25 cellular contexts compared by ENCODE assay signal in the genomic region with DNA sequence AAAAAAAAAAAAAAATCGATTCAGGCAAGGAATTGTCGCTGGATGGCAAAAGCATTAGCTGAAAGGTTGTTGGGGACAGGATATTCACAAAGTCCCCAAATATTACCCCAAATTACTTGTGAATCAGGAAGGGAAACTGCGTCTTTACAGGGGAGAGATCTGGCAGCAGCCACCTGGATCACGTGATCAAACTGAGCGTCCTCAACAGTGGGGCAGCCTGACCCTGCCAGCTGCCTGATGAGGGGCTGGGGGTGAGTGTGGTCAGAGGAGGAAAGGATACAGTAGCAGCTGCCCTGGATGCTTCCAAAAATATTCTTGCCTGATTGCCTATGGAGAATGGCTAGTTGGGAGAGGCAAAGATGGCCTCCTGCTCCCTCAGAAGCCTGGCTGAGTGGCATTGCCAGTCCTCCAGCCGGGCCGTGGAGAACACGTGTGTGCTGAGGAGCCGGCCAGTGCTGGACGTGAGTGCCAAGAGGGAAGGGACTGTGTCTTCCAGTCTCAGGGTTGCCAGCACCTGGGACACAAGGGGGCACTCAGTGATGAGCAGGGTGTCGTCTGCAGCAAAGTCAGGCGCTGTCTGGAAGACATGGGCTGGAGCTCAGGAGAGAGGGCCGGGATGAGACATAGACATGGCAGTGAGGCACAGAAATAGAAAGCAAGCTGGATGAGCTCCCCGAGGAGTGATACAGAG. TPM values are rescaled to one million over a fixed set of nuclear protein-coding genes. Genes with fewer than 3 reads are reported as not detected.
DNase-seq lines count a peak whose midpoint lies in the region; ATAC-seq, FAIRE-seq and TF ChIP-seq lines count a peak whose summit lies in the region.
"Had no signal": no experiment of that assay in that cellular context is flagged by ENCODE, and none has a peak within 500 bp of the region (broad histone marks: within the 10 kb centered on the region; RNA-seq: fewer than 3 reads in every experiment).

No MANE protein-coding gene starts in this region.

- H3K4me3 Mint-ChIP-seq in activated CD8-positive, alpha-beta memory T cell treated with anti-CD3 and anti-CD28 coated beads, Interleukin-2, amount 10 ng/mL, durations not matched to agents 7 days and 5 days: peak overlapping the region; percentile 9
- no peak overlapping the region for H3K4me3 Mint-ChIP-seq in stimulated activated memory B cell treated with anti-CD40 and anti-IgM and Interleukin-4, amounts not matched to agents 10 μg/mL and 1 μg/mL and 100 μg/mL, for 72 hours
- H3K4me3 Mint-ChIP-seq: activated B cell treated with CpG ODN at 0.5 μM for 24 hours; activated CD8-positive, alpha-beta T cell treated with anti-CD3 and anti-CD28 coated beads for 36 hours; neural progenitor cell had no signal

- POLR2A ChIA-PET in HepG2 (lab: Yijun Ruan, JAX): interaction anchor here (2.3 kb wide), 1 partner anchor 8 kb away, joined by 11 read pairs; the partner anchor contains the start of gene SLC10A3

- peaks cover 2% of the 10 kb centered on the region for H3K36me3 Mint-ChIP-seq in activated CD8-positive, alpha-beta memory T cell treated with anti-CD3 and anti-CD28 coated beads, Interleukin-2, amount 10 ng/mL, durations not matched to agents 7 days and 5 days
- no peaks in the 10 kb centered on the region for H3K36me3 Mint-ChIP-seq in stimulated activated memory B cell treated with anti-CD40 and anti-IgM and Interleukin-4, amounts not matched to agents 10 μg/mL and 1 μg/mL and 100 μg/mL, for 72 hours
- H3K36me3 Mint-ChIP-seq: neural progenitor cell had no signal

- in situ Hi-C loops in HepG2 (cut with HindIII; ENCODE audit: extremely low pct_ligation_motif_present, low pct_unique_long_range_greater_than_20kb): loop anchor here (5.0 kb wide), 1 partner anchor 35 kb away; the partner anchor contains the start of gene FAM3A

- H3K9ac ChIP-seq in OCI-LY3 (ENCODE audit: low read length) (peak overlapping the region; percentile 47; the same call in 1 of the 2 replicates), HepG2 (ENCODE audit: insufficient read depth, low read depth, low read length) (no peak overlapping the region)
- H3K9ac ChIP-seq: neural progenitor cell had no signal

- WGBS in HepG2 (ENCODE audit: low lambda C conversion rate): 45% methylated on average over 9 of the region's 14 CpGs

- TF ChIP-seq EP300 in HepG2 (IDR thresholded peaks at IDR 0.05; ENCODE audit: low read depth in 2 of 2, low read length in 2 of 2) (no peak), HepG2 (CRISPR knock-in tag; IDR thresholded peaks at IDR 0.05; ENCODE audit: borderline replicate concordance) (no peak)

- H3K27me3 ChIP-seq in OCI-LY3 (ENCODE audit: low read depth, low read length) (no peaks in the 10 kb centered on the region), HepG2 (ENCODE audit: control insufficient read depth in 1 of 2, insufficient read depth in 2 of 2, low read length in 2 of 2) (no peaks in the 10 kb centered on the region)
- H3K27me3 ChIP-seq: neural progenitor cell had no signal

- TF ChIP-seq POLR2A in HepG2 (IDR thresholded peaks at IDR 0.05; ENCODE audit: insufficient read depth in 1 of 2, low read depth in 2 of 2, low read length in 2 of 2): no peak

- H3K4me2 ChIP-seq in OCI-LY3 (ENCODE audit: low read length): peak overlapping the region; percentile 46
- peak overlapping the region; percentile 12; the same call in 1 of the 2 replicates for H3K4me2 ChIP-seq in HepG2 (ENCODE audit: low read depth, low read length)
- H3K4me2 ChIP-seq: neural progenitor cell had no signal

- H3K4me1 ChIP-seq in OCI-LY3 (ENCODE audit: low read length) (peaks cover 28% of the 10 kb centered on the region), HepG2 (ENCODE audit: insufficient read depth, low read length) (peaks cover 26% of the 10 kb centered on the region)
- H3K4me1 ChIP-seq: neural progenitor cell had no signal

- CTCF ChIA-PET in activated CD8-positive, alpha-beta memory T cell treated with anti-CD3 and anti-CD28 coated beads, Interleukin-2, amount 10 ng/mL, durations not matched to agents 7 days and 5 days (lab: Charles Lee): interaction anchor here (0.6 to 1.2 kb wide), 2 partner anchors 108 to 819 kb away, joined by 3 to 6 read pairs; no protein-coding TSS in a partner anchor
- CTCF ChIA-PET in HepG2 (lab: Yijun Ruan, JAX; ENCODE audit: low intra/inter-chr PET ratio, low total read pairs): no interaction called here

- H3K79me2 ChIP-seq in OCI-LY3 (ENCODE audit: low read length) (peaks cover 26% of the 10 kb centered on the region), HepG2 (ENCODE audit: insufficient read depth, low read length) (no peaks in the 10 kb centered on the region)

- H3K36me3 ChIP-seq in OCI-LY3 (replicated peaks; ENCODE audit: low read depth, low read length) (peaks cover 19% of the 10 kb centered on the region), HepG2 (replicated peaks in 1 of 2; ENCODE audit: control insufficient read depth in 1 of 2, insufficient read depth in 2 of 2, low read length in 2 of 2) (no peaks in the 10 kb centered on the region; a peak in 1 of 5 replicates)
- H3K36me3 ChIP-seq: neural progenitor cell had no signal

- H3K9me3 ChIP-seq in OCI-LY3 (ENCODE audit: insufficient read depth, low read length) (no peaks in the 10 kb centered on the region), HepG2 (ENCODE audit: low read length) (no peaks in the 10 kb centered on the region)

- H3K27me3 Mint-ChIP-seq in activated CD8-positive, alpha-beta memory T cell treated with anti-CD3 and anti-CD28 coated beads, Interleukin-2, amount 10 ng/mL, durations not matched to agents 7 days and 5 days: no peaks in the 10 kb centered on the region
- H3K27me3 Mint-ChIP-seq in stimulated activated memory B cell treated with anti-CD40 and anti-IgM and Interleukin-4, amounts not matched to agents 10 μg/mL and 1 μg/mL and 100 μg/mL, for 72 hours: no peaks in the 10 kb centered on the region
- H3K27me3 Mint-ChIP-seq: activated B cell treated with CpG ODN at 0.5 μM for 24 hours; activated CD8-positive, alpha-beta T cell treated with anti-CD3 and anti-CD28 coated beads for 36 hours had no signal

- no peak overlapping the region for H3K27ac Mint-ChIP-seq in activated CD8-positive, alpha-beta memory T cell treated with anti-CD3 and anti-CD28 coated beads, Interleukin-2, amount 10 ng/mL, durations not matched to agents 7 days and 5 days
- H3K27ac Mint-ChIP-seq in stimulated activated memory B cell treated with anti-CD40 and anti-IgM and Interleukin-4, amounts not matched to agents 10 μg/mL and 1 μg/mL and 100 μg/mL, for 72 hours: peak overlapping the region; percentile 46
- H3K27ac Mint-ChIP-seq: activated B cell treated with CpG ODN at 0.5 μM for 24 hours; activated CD8-positive, alpha-beta T cell treated with anti-CD3 and anti-CD28 coated beads for 36 hours had no signal

- no peak for DNase-seq in activated CD8-positive, alpha-beta memory T cell treated with anti-CD3 and anti-CD28 coated beads, Interleukin-2, amount 10 ng/mL, durations not matched to agents 7 days and 5 days
- DNase-seq in activated CD8-positive, alpha-beta memory T cell treated with anti-CD3 and anti-CD28 coated beads, Interleukin-2, amount 50 U/mL, for 48 hours: no peak
- no peak for DNase-seq in HepG2 (ENCODE audit: low spot score)
- no peak for DNase-seq in NCI-H2029 (lab: John Stamatoyannopoulos, UW)
- no peak for DNase-seq in CD1c-positive myeloid dendritic cell (ENCODE audit: extremely low spot score)
- DNase-seq in kidney glomerular epithelial cell (lab: John Stamatoyannopoulos, UW): no peak
- DNase-seq: activated B cell treated with CpG ODN at 0.5 μM for 24 hours; activated CD8-positive, alpha-beta T cell treated with anti-CD3 and anti-CD28 coated beads for 36 hours; activated naive CD4-positive, alpha-beta T cell treated with anti-CD3 and anti-CD28 coated beads, Interleukin-2, amount 50 U/mL, for 16 hours; activated T-cell treated with anti-CD3 and anti-CD28 coated beads, Interleukin-2, amount 50 U/mL, for 1 hour; AML-193; Calu3; cerebellar nuclear complex; effector CD8-positive, alpha-beta T cell; hypothalamus; stimulated activated CD4-positive, alpha-beta T cell treated with anti-CD3 and anti-CD28 coated beads, Interleukin-4, amount 100 ng/mL, for 24 hours; stimulated activated naive CD8-positive, alpha-beta T cell treated with anti-CD3 and anti-CD28 coated beads, Interleukin-15, Interleukin-2, amounts not matched to agents 100 U/mL and 50 U/mL, for 24 hours had no signal

- no peak for TF ChIP-seq CTCF in OCI-LY3 (IDR thresholded peaks at IDR 0.05; ENCODE audit: low read depth, low read length)
- TF ChIP-seq CTCF in HepG2 (CRISPR knock-in tag; IDR thresholded peaks at IDR 0.05): peak; percentile 19

- no peaks in the 10 kb centered on the region for H3K9me3 Mint-ChIP-seq in activated CD8-positive, alpha-beta memory T cell treated with anti-CD3 and anti-CD28 coated beads, Interleukin-2, amount 10 ng/mL, durations not matched to agents 7 days and 5 days (ENCODE audit: low read depth)
- no peaks in the 10 kb centered on the region for H3K9me3 Mint-ChIP-seq in stimulated activated memory B cell treated with anti-CD40 and anti-IgM and Interleukin-4, amounts not matched to agents 10 μg/mL and 1 μg/mL and 100 μg/mL, for 72 hours
- H3K9me3 Mint-ChIP-seq: activated B cell treated with CpG ODN at 0.5 μM for 24 hours; activated CD8-positive, alpha-beta T cell treated with anti-CD3 and anti-CD28 coated beads for 36 hours had no signal

- peaks cover 30% of the 10 kb centered on the region for H3K4me1 Mint-ChIP-seq in activated CD8-positive, alpha-beta memory T cell treated with anti-CD3 and anti-CD28 coated beads, Interleukin-2, amount 10 ng/mL, durations not matched to agents 7 days and 5 days
- H3K4me1 Mint-ChIP-seq in stimulated activated memory B cell treated with anti-CD40 and anti-IgM and Interleukin-4, amounts not matched to agents 10 μg/mL and 1 μg/mL and 100 μg/mL, for 72 hours: peaks cover 31% of the 10 kb centered on the region

- H3K4me3 ChIP-seq in OCI-LY3 (ENCODE audit: low read length) (peak overlapping the region; percentile 44), HepG2 (replicated peaks in 1 of 3; ENCODE audit: insufficient read depth in 1 of 3, low read depth in 2 of 3, low read length in 3 of 3) (no peak overlapping the region)
- H3K4me3 ChIP-seq: neural progenitor cell, SK-N-MC had no signal

- peak overlapping the region; percentile 71 for H3K27ac ChIP-seq in OCI-LY3 (ENCODE audit: low read length)
- no peak overlapping the region for H3K27ac ChIP-seq in HepG2 (ENCODE audit: extremely low read length, insufficient read depth, low read length)
- H3K27ac ChIP-seq: HL-60, neural progenitor cell, SK-N-MC had no signal

- no peaks in the 10 kb centered on the region for H4K20me1 ChIP-seq in OCI-LY3 (ENCODE audit: insufficient read depth, low read length)
- H4K20me1 ChIP-seq in HepG2 (ENCODE audit: insufficient read depth, low read length): no peaks in the 10 kb centered on the region

- FAIRE-seq in HepG2 (lab: Jason Lieb, UNC): no peak
- FAIRE-seq: frontal cortex, H1, islet of Langerhans had no signal

- intact Hi-C loops in HepG2 (cut with micrococcal nuclease; ENCODE audit: unreplicated experiment): no loop called here

- no peak for ATAC-seq in activated CD8-positive, alpha-beta memory T cell treated with anti-CD3 and anti-CD28 coated beads, Interleukin-2, amount 10 ng/mL, durations not matched to agents 7 days and 5 days
- no peak for ATAC-seq in HepG2
- no peak for ATAC-seq in stimulated activated memory B cell treated with anti-CD40 and anti-IgM and Interleukin-4, amounts not matched to agents 10 μg/mL and 1 μg/mL and 100 μg/mL, for 72 hours
- ATAC-seq: activated CD8-positive, alpha-beta T cell treated with anti-CD3 and anti-CD28 coated beads for 36 hours; stimulated activated naive CD8-positive, alpha-beta T cell treated with anti-CD3 and anti-CD28 coated beads, Interleukin-15, Interleukin-2, amounts not matched to agents 100 U/mL and 50 U/mL, for 24 hours had no signal

- H2AFZ ChIP-seq in OCI-LY3 (ENCODE audit: low read depth, low read length): peak overlapping the region; percentile 28
- no peak overlapping the region for H2AFZ ChIP-seq in HepG2 (ENCODE audit: low read length)
- H2AFZ ChIP-seq: neural progenitor cell had no signal

- TF ChIP-seq RAD21 in HepG2 (CRISPR knock-in tag; IDR thresholded peaks at IDR 0.05): no peak

- BruUV-seq in HepG2 (replicated peaks; lab: Mats Ljungman, UMichigan): no TSS peak

RNA-seq across cellular contexts. Expression of gene LAGE3, which starts 3.0 kb away (rescaled TPM):
- total RNA-seq in activated CD8-positive, alpha-beta memory T cell treated with anti-CD3 and anti-CD28 coated beads, Interleukin-2, amount 10 ng/mL, durations not matched to agents 7 days and 5 days: 10 to 100 TPM; 38.8 to 39.0 TPM
- total RNA-seq in HepG2 (2016; rRNA removed; fragmentation: Illumina TruSeq; extraction: Trizol): 12.7 and 13.0 TPM in 2 replicates
- 13.1 and 15.3 TPM in 2 replicates for total RNA-seq in HepG2 (2016; cell fraction: cytosol; rRNA removed; fragmentation: Illumina TruSeq; extraction: Trizol; ENCODE audit: low read depth)
- 11.6 and 13.1 TPM in 2 replicates for total RNA-seq in HepG2 (2016; cell fraction: insoluble cytoplasmic fraction; rRNA removed; fragmentation: Illumina TruSeq; extraction: Trizol)
- 15.6 and 16.5 TPM in 2 replicates for total RNA-seq in HepG2 (2016; cell fraction: membrane; rRNA removed; fragmentation: Illumina TruSeq; extraction: Trizol)
- 4.3 and 4.5 TPM in 2 replicates for total RNA-seq in HepG2 (2016; cell fraction: nucleus; rRNA removed; fragmentation: Illumina TruSeq; extraction: Trizol)
- 7.6 and 10.0 TPM in 2 replicates for polyA plus RNA-seq in HepG2 (2011; rRNA removed)
- 7.3 and 14.8 TPM in 2 replicates for polyA plus RNA-seq in HepG2 (2011; cell fraction: cytosol; rRNA removed)
- 4.4 and 4.8 TPM in 2 replicates for polyA plus RNA-seq in HepG2 (2011; cell fraction: nucleus; rRNA removed)
- 6.6 and 7.8 TPM in 2 replicates for polyA plus RNA-seq in HepG2 (2012)
- polyA plus RNA-seq in HepG2 (2016; cell fraction: cytosol; fragmentation: Illumina TruSeq; extraction: Trizol; ENCODE audit: low read depth): 14.7 and 17.5 TPM in 2 replicates
- polyA plus RNA-seq in HepG2 (2016; cell fraction: insoluble cytoplasmic fraction; fragmentation: Illumina TruSeq; extraction: Trizol; ENCODE audit: low read depth): 13.0 and 13.7 TPM in 2 replicates
- polyA plus RNA-seq in HepG2 (2016; cell fraction: membrane; fragmentation: Illumina TruSeq; extraction: Trizol; ENCODE audit: low read depth): 12.6 and 15.5 TPM in 2 replicates
- polyA plus RNA-seq in HepG2 (2016; cell fraction: nucleus; fragmentation: Illumina TruSeq; extraction: Trizol; ENCODE audit: insufficient read depth, low read depth): 5.3 and 9.9 TPM in 2 replicates
- polyA minus RNA-seq in HepG2 (2011; rRNA and poly(A)+ RNA removed; ENCODE audit: low replicate concordance): 5.9 and 21.7 TPM in 2 replicates
- 2.9 and 3.0 TPM in 2 replicates for polyA minus RNA-seq in HepG2 (2011; cell fraction: cytosol; rRNA and poly(A)+ RNA removed)
- polyA minus RNA-seq in HepG2 (2011; cell fraction: nucleus; rRNA and poly(A)+ RNA removed): 0.90 TPM in 1 of 2 replicates, not detected in the other

RNA-seq across cellular contexts. Expression of gene UBL4A, which starts 4.4 kb away (rescaled TPM):
- 10 to 100 TPM; 48.1 to 53.2 TPM for total RNA-seq in activated CD8-positive, alpha-beta memory T cell treated with anti-CD3 and anti-CD28 coated beads, Interleukin-2, amount 10 ng/mL, durations not matched to agents 7 days and 5 days
- 25.5 and 29.1 TPM in 2 replicates for total RNA-seq in HepG2 (2016; rRNA removed; fragmentation: Illumina TruSeq; extraction: Trizol)
- 11.4 and 12.2 TPM in 2 replicates for total RNA-seq in HepG2 (2016; cell fraction: cytosol; rRNA removed; fragmentation: Illumina TruSeq; extraction: Trizol; ENCODE audit: low read depth)
- total RNA-seq in HepG2 (2016; cell fraction: insoluble cytoplasmic fraction; rRNA removed; fragmentation: Illumina TruSeq; extraction: Trizol): 26.5 and 28.9 TPM in 2 replicates
- total RNA-seq in HepG2 (2016; cell fraction: membrane; rRNA removed; fragmentation: Illumina TruSeq; extraction: Trizol): 32.1 and 33.9 TPM in 2 replicates
- total RNA-seq in HepG2 (2016; cell fraction: nucleus; rRNA removed; fragmentation: Illumina TruSeq; extraction: Trizol): 10.4 and 12.9 TPM in 2 replicates
- 16.8 and 21.7 TPM in 2 replicates for polyA plus RNA-seq in HepG2 (2011; rRNA removed)
- polyA plus RNA-seq in HepG2 (2011; cell fraction: cytosol; rRNA removed): 20.9 and 32.4 TPM in 2 replicates
- polyA plus RNA-seq in HepG2 (2011; cell fraction: nucleus; rRNA removed): 11.5 and 13.8 TPM in 2 replicates
- 14.3 and 16.6 TPM in 2 replicates for polyA plus RNA-seq in HepG2 (2012)
- polyA plus RNA-seq in HepG2 (2016; cell fraction: cytosol; fragmentation: Illumina TruSeq; extraction: Trizol; ENCODE audit: low read depth): 12.8 and 14.0 TPM in 2 replicates
- 21.9 and 28.0 TPM in 2 replicates for polyA plus RNA-seq in HepG2 (2016; cell fraction: insoluble cytoplasmic fraction; fragmentation: Illumina TruSeq; extraction: Trizol; ENCODE audit: low read depth)
- polyA plus RNA-seq in HepG2 (2016; cell fraction: membrane; fragmentation: Illumina TruSeq; extraction: Trizol; ENCODE audit: low read depth): 24.6 and 26.6 TPM in 2 replicates
- 17.4 and 20.6 TPM in 2 replicates for polyA plus RNA-seq in HepG2 (2016; cell fraction: nucleus; fragmentation: Illumina TruSeq; extraction: Trizol; ENCODE audit: insufficient read depth, low read depth)
- 32.9 and 96.4 TPM in 2 replicates for polyA minus RNA-seq in HepG2 (2011; rRNA and poly(A)+ RNA removed; ENCODE audit: low replicate concordance)
- polyA minus RNA-seq in HepG2 (2011; cell fraction: cytosol; rRNA and poly(A)+ RNA removed): 13.2 and 18.6 TPM in 2 replicates
- polyA minus RNA-seq in HepG2 (2011; cell fraction: nucleus; rRNA and poly(A)+ RNA removed): 3.0 and 4.6 TPM in 2 replicates

RNA-seq across cellular contexts. Expression of gene SLC10A3, which starts 8.4 kb away (rescaled TPM):
- 10 to 100 TPM; 24.3 to 24.9 TPM for total RNA-seq in activated CD8-positive, alpha-beta memory T cell treated with anti-CD3 and anti-CD28 coated beads, Interleukin-2, amount 10 ng/mL, durations not matched to agents 7 days and 5 days
- total RNA-seq in HepG2 (2016; rRNA removed; fragmentation: Illumina TruSeq; extraction: Trizol): 10.1 and 10.8 TPM in 2 replicates
- total RNA-seq in HepG2 (2016; cell fraction: cytosol; rRNA removed; fragmentation: Illumina TruSeq; extraction: Trizol; ENCODE audit: low read depth): 9.0 and 10.7 TPM in 2 replicates
- 7.1 and 10.6 TPM in 2 replicates for total RNA-seq in HepG2 (2016; cell fraction: insoluble cytoplasmic fraction; rRNA removed; fragmentation: Illumina TruSeq; extraction: Trizol)
- 19.7 and 23.5 TPM in 2 replicates for total RNA-seq in HepG2 (2016; cell fraction: membrane; rRNA removed; fragmentation: Illumina TruSeq; extraction: Trizol)
- total RNA-seq in HepG2 (2016; cell fraction: nucleus; rRNA removed; fragmentation: Illumina TruSeq; extraction: Trizol): 5.5 and 5.9 TPM in 2 replicates
- polyA plus RNA-seq in HepG2 (2011; rRNA removed): 11.5 and 13.7 TPM in 2 replicates
- polyA plus RNA-seq in HepG2 (2011; cell fraction: cytosol; rRNA removed): 12.8 and 15.4 TPM in 2 replicates
- 12.0 and 13.6 TPM in 2 replicates for polyA plus RNA-seq in HepG2 (2011; cell fraction: nucleus; rRNA removed)
- 7.8 and 12.5 TPM in 2 replicates for polyA plus RNA-seq in HepG2 (2012)
- 16.2 and 21.3 TPM in 2 replicates for polyA plus RNA-seq in HepG2 (2016; cell fraction: cytosol; fragmentation: Illumina TruSeq; extraction: Trizol; ENCODE audit: low read depth)
- 14.1 and 15.3 TPM in 2 replicates for polyA plus RNA-seq in HepG2 (2016; cell fraction: insoluble cytoplasmic fraction; fragmentation: Illumina TruSeq; extraction: Trizol; ENCODE audit: low read depth)
- 27.8 and 30.6 TPM in 2 replicates for polyA plus RNA-seq in HepG2 (2016; cell fraction: membrane; fragmentation: Illumina TruSeq; extraction: Trizol; ENCODE audit: low read depth)
- polyA plus RNA-seq in HepG2 (2016; cell fraction: nucleus; fragmentation: Illumina TruSeq; extraction: Trizol; ENCODE audit: insufficient read depth, low read depth): 13.1 TPM in 2 replicates
- polyA minus RNA-seq in HepG2 (2011; rRNA and poly(A)+ RNA removed; ENCODE audit: low replicate concordance): 21.1 and 41.7 TPM in 2 replicates
- 6.5 and 11.1 TPM in 2 replicates for polyA minus RNA-seq in HepG2 (2011; cell fraction: cytosol; rRNA and poly(A)+ RNA removed)
- polyA minus RNA-seq in HepG2 (2011; cell fraction: nucleus; rRNA and poly(A)+ RNA removed): 2.3 and 2.5 TPM in 2 replicates

RNA-seq across cellular contexts. Expression of gene PLXNA3, which starts 24.0 kb away (rescaled TPM):
- 10 to 100 TPM; 42.3 to 48.5 TPM for total RNA-seq in activated CD8-positive, alpha-beta memory T cell treated with anti-CD3 and anti-CD28 coated beads, Interleukin-2, amount 10 ng/mL, durations not matched to agents 7 days and 5 days
- 0.90 and 5.8 TPM in 2 replicates for total RNA-seq in HepG2 (2016; rRNA removed; fragmentation: Illumina TruSeq; extraction: Trizol)
- total RNA-seq in HepG2 (2016; cell fraction: cytosol; rRNA removed; fragmentation: Illumina TruSeq; extraction: Trizol; ENCODE audit: low read depth): 1.4 and 2.4 TPM in 2 replicates
- total RNA-seq in HepG2 (2016; cell fraction: insoluble cytoplasmic fraction; rRNA removed; fragmentation: Illumina TruSeq; extraction: Trizol): 1.5 and 4.7 TPM in 2 replicates
- 1.5 and 2.0 TPM in 2 replicates for total RNA-seq in HepG2 (2016; cell fraction: membrane; rRNA removed; fragmentation: Illumina TruSeq; extraction: Trizol)
- 5.8 and 9.4 TPM in 2 replicates for total RNA-seq in HepG2 (2016; cell fraction: nucleus; rRNA removed; fragmentation: Illumina TruSeq; extraction: Trizol)
- 20.6 and 26.3 TPM in 2 replicates for polyA plus RNA-seq in HepG2 (2011; rRNA removed)
- polyA plus RNA-seq in HepG2 (2011; cell fraction: cytosol; rRNA removed): 5.3 and 6.9 TPM in 2 replicates
- 197 and 290 TPM in 2 replicates for polyA plus RNA-seq in HepG2 (2011; cell fraction: nucleus; rRNA removed)
- 15.1 and 20.7 TPM in 2 replicates for polyA plus RNA-seq in HepG2 (2012)
- 0.36 and 0.64 TPM in 2 replicates for polyA plus RNA-seq in HepG2 (2016; cell fraction: cytosol; fragmentation: Illumina TruSeq; extraction: Trizol; ENCODE audit: low read depth)
- polyA plus RNA-seq in HepG2 (2016; cell fraction: insoluble cytoplasmic fraction; fragmentation: Illumina TruSeq; extraction: Trizol; ENCODE audit: low read depth): 2.1 and 4.1 TPM in 2 replicates
- polyA plus RNA-seq in HepG2 (2016; cell fraction: membrane; fragmentation: Illumina TruSeq; extraction: Trizol; ENCODE audit: low read depth): 1.6 and 2.6 TPM in 2 replicates
- polyA plus RNA-seq in HepG2 (2016; cell fraction: nucleus; fragmentation: Illumina TruSeq; extraction: Trizol; ENCODE audit: insufficient read depth, low read depth): 56.9 and 70.7 TPM in 2 replicates
- 13.0 and 37.1 TPM in 2 replicates for polyA minus RNA-seq in HepG2 (2011; rRNA and poly(A)+ RNA removed; ENCODE audit: low replicate concordance)
- polyA minus RNA-seq in HepG2 (2011; cell fraction: cytosol; rRNA and poly(A)+ RNA removed): 7.5 and 14.2 TPM in 2 replicates
- 36.8 and 42.5 TPM in 2 replicates for polyA minus RNA-seq in HepG2 (2011; cell fraction: nucleus; rRNA and poly(A)+ RNA removed)

RNA-seq across cellular contexts. Expression of gene FAM3A, which starts 34.0 kb away (rescaled TPM):
- 10 to 100 TPM; 21.5 to 31.7 TPM for total RNA-seq in activated CD8-positive, alpha-beta memory T cell treated with anti-CD3 and anti-CD28 coated beads, Interleukin-2, amount 10 ng/mL, durations not matched to agents 7 days and 5 days
- total RNA-seq in HepG2 (2016; rRNA removed; fragmentation: Illumina TruSeq; extraction: Trizol): 6.7 and 11.2 TPM in 2 replicates
- 6.0 and 6.7 TPM in 2 replicates for total RNA-seq in HepG2 (2016; cell fraction: cytosol; rRNA removed; fragmentation: Illumina TruSeq; extraction: Trizol; ENCODE audit: low read depth)
- total RNA-seq in HepG2 (2016; cell fraction: insoluble cytoplasmic fraction; rRNA removed; fragmentation: Illumina TruSeq; extraction: Trizol): 6.9 and 11.7 TPM in 2 replicates
- total RNA-seq in HepG2 (2016; cell fraction: membrane; rRNA removed; fragmentation: Illumina TruSeq; extraction: Trizol): 11.4 and 13.2 TPM in 2 replicates
- total RNA-seq in HepG2 (2016; cell fraction: nucleus; rRNA removed; fragmentation: Illumina TruSeq; extraction: Trizol): 8.6 and 11.3 TPM in 2 replicates
- polyA plus RNA-seq in HepG2 (2011; rRNA removed): 22.7 and 26.0 TPM in 2 replicates
- polyA plus RNA-seq in HepG2 (2011; cell fraction: cytosol; rRNA removed): 20.0 and 31.3 TPM in 2 replicates
- polyA plus RNA-seq in HepG2 (2011; cell fraction: nucleus; rRNA removed): 76.1 and 87.3 TPM in 2 replicates
- polyA plus RNA-seq in HepG2 (2012): 11.8 and 16.0 TPM in 2 replicates
- polyA plus RNA-seq in HepG2 (2016; cell fraction: cytosol; fragmentation: Illumina TruSeq; extraction: Trizol; ENCODE audit: low read depth): 9.5 and 10.6 TPM in 2 replicates
- polyA plus RNA-seq in HepG2 (2016; cell fraction: insoluble cytoplasmic fraction; fragmentation: Illumina TruSeq; extraction: Trizol; ENCODE audit: low read depth): 6.1 and 11.2 TPM in 2 replicates
- polyA plus RNA-seq in HepG2 (2016; cell fraction: membrane; fragmentation: Illumina TruSeq; extraction: Trizol; ENCODE audit: low read depth): 11.5 and 11.8 TPM in 2 replicates
- polyA plus RNA-seq in HepG2 (2016; cell fraction: nucleus; fragmentation: Illumina TruSeq; extraction: Trizol; ENCODE audit: insufficient read depth, low read depth): 22.0 and 23.9 TPM in 2 replicates
- polyA minus RNA-seq in HepG2 (2011; rRNA and poly(A)+ RNA removed; ENCODE audit: low replicate concordance): 22.5 and 32.8 TPM in 2 replicates
- polyA minus RNA-seq in HepG2 (2011; cell fraction: cytosol; rRNA and poly(A)+ RNA removed): 9.7 and 11.3 TPM in 2 replicates
- 5.7 and 7.8 TPM in 2 replicates for polyA minus RNA-seq in HepG2 (2011; cell fraction: nucleus; rRNA and poly(A)+ RNA removed)
